18 cellular contexts compared by ENCODE assay signal in genomic region chr14:94213021-94213420, GRCh38. TPM values are rescaled to one million over a fixed set of nuclear protein-coding genes. Genes with fewer than 3 reads are reported as not detected.
DNase-seq lines count a peak whose midpoint lies in the region; ATAC-seq and TF ChIP-seq lines count a peak whose summit lies in the region.
"Had no signal": no experiment of that assay in that cellular context is flagged by ENCODE, and none has a peak within 500 bp of the region (broad histone marks: within the 10 kb centered on the region; RNA-seq: fewer than 3 reads in every experiment).

No MANE protein-coding gene starts in this region.

- intact Hi-C loops in IMR-90 (cut with micrococcal nuclease) = no loop called here

- H3K4ac ChIP-seq in IMR-90 (ENCODE audit: low read depth, low read length) = no peak overlapping the region

- H3K4me3 ChIP-seq in IMR-90 (ENCODE audit: insufficient read depth, low read depth, low read length) (no peak overlapping the region), adipocyte (ENCODE audit: low read length) (no peak overlapping the region)
- H3K4me3 ChIP-seq: GM12878, heart left ventricle had no signal

- no peak overlapping the region for H3K4me2 ChIP-seq in IMR-90 (ENCODE audit: low read depth, low read length)

- H3K56ac ChIP-seq in IMR-90 (ENCODE audit: extremely low read depth, insufficient read depth, low read length) = no peak overlapping the region

- no peaks in the 10 kb centered on the region for H4K20me1 ChIP-seq in IMR-90 (ENCODE audit: insufficient read depth, low read length)

- peaks cover 0 to 2% (median 0%) of the 10 kb centered on the region in 3 donors for H3K4me1 Mint-ChIP-seq in T-cell

- H3K18ac ChIP-seq in IMR-90 (ENCODE audit: low read depth, low read length) = no peak overlapping the region

- dilution Hi-C loops in IMR-90 (cut with HindIII; ENCODE audit: low sequenced_read_pairs, unreplicated experiment) = no loop called here

- no peaks in the 10 kb centered on the region for H3K4me1 ChIP-seq in IMR-90 (ENCODE audit: control insufficient read depth, insufficient read depth, low read length)
- H3K4me1 ChIP-seq in adipocyte (ENCODE audit: control insufficient read depth, insufficient read depth, low read length) = no peaks in the 10 kb centered on the region
- H3K4me1 ChIP-seq in foreskin keratinocyte = peaks cover 7% of the 10 kb centered on the region
- H3K4me1 ChIP-seq: BE2C, heart left ventricle had no signal

- no peak overlapping the region for H2BK5ac ChIP-seq in IMR-90 (ENCODE audit: low read depth, low read length, poor library complexity, severe bottlenecking)

- H4K91ac ChIP-seq in IMR-90 (ENCODE audit: insufficient read depth, low read depth, low read length) = no peak overlapping the region

- ATAC-seq in IMR-90 (ENCODE audit: low read depth) (peak; percentile 60), foreskin keratinocyte (peak; percentile 100), T-cell (replicated peaks in 1 of 4) (no peak), GM19023 (IDR thresholded peaks at IDR 0.05; ENCODE audit: unreplicated experiment) (no peak)
- ATAC-seq: GM12878, heart left ventricle, left lobe of liver had no signal

- DNase-seq in AG08396 (ENCODE audit: low spot score) = peak; percentile 34
- peak; percentile 34 for DNase-seq in IMR-90
- DNase-seq in adipocyte (ENCODE audit: low read depth) = peak; percentile 14
- DNase-seq in foreskin keratinocyte = peak; percentile 81 to 89
- DNase-seq in SIG-M5 (lab: John Stamatoyannopoulos, UW) = no peak
- DNase-seq in T-cell = no peak
- DNase-seq in islet precursor cell = no peak
- DNase-seq: activated CD4-positive, alpha-beta T cell treated with anti-CD3 and anti-CD28 coated beads for 48 hours; activated T-cell treated with anti-CD3 and anti-CD28 coated beads, Interleukin-2, amount 50 U/mL, for 72 hours; anterior cingulate cortex; BE2C; heart left ventricle; NCI-H345; OCI-M1; T-helper 1 cell had no signal

- H3K9me3 ChIP-seq in IMR-90 (ENCODE audit: control insufficient read depth, insufficient read depth, low read length) (peaks cover 3% of the 10 kb centered on the region; the same call in 1 of the 2 replicates), adipocyte (ENCODE audit: control insufficient read depth, low read length) (peaks cover 5% of the 10 kb centered on the region)
- H3K9me3 ChIP-seq: BE2C had no signal

- no peak for TF ChIP-seq POLR2A in IMR-90 (IDR thresholded peaks at IDR 0.05; ENCODE audit: low read depth, low read length)

- H3K27me3 Mint-ChIP-seq in T-cell = peaks cover 25 to 31% of the 10 kb centered on the region in 2 donors

- H3K9ac ChIP-seq in IMR-90 (ENCODE audit: low read depth, low read length) (no peak overlapping the region), adipocyte (ENCODE audit: low read length) (no peak overlapping the region)

- H3K14ac ChIP-seq in IMR-90 (replicated peaks; ENCODE audit: low read depth, low read length) = no peak overlapping the region

- no peak overlapping the region for H2BK15ac ChIP-seq in IMR-90 (ENCODE audit: low read depth, low read length)

- H3K27ac Mint-ChIP-seq in T-cell = no peak overlapping the region
- H3K27ac Mint-ChIP-seq: activated T-cell treated with anti-CD3 and anti-CD28 coated beads, Interleukin-2, amount 50 U/mL, for 72 hours had no signal

- no peaks in the 10 kb centered on the region for H3K9me1 ChIP-seq in IMR-90 (ENCODE audit: insufficient read depth, low read length)

- H2AFZ ChIP-seq in IMR-90 (replicated peaks; ENCODE audit: low read length, poor library complexity) = no peak overlapping the region

- CTCF ChIA-PET in IMR-90 (lab: Yijun Ruan, JAX) (no interaction called here), T-cell (lab: Charles Lee) (no interaction called here)

- POLR2A ChIA-PET in IMR-90 (lab: Charles Lee; ENCODE audit: unreplicated experiment) = no interaction called here
- POLR2A ChIA-PET in T-cell (lab: Charles Lee) = no interaction called here

- no peak overlapping the region for H3K23ac ChIP-seq in IMR-90 (ENCODE audit: low read depth, low read length)

- no peak overlapping the region for H4K5ac ChIP-seq in IMR-90 (ENCODE audit: low read depth, low read length)

- peaks cover 6 to 12% (median 9%) of the 10 kb centered on the region in 3 donors for H3K9me3 Mint-ChIP-seq in T-cell

- no CpG with 5 or more reads among the region's 1 CpG for WGBS in IMR-90 (ENCODE audit: extremely low coverage in 2 of 2, insufficient read length in 1 of 2), 2 experiments

- TF ChIP-seq RAD21 in IMR-90 (IDR thresholded peaks at IDR 0.05; ENCODE audit: low read length) = no peak

- TF ChIP-seq CTCF in IMR-90 (conservative IDR thresholded peaks at IDR 0.05; ENCODE audit: low read depth, low read length) (no peak), foreskin keratinocyte (conservative IDR thresholded peaks at IDR 0.05) (no peak)

- H3K36me3 Mint-ChIP-seq in T-cell = peaks cover 9% of the 10 kb centered on the region

- no peaks in the 10 kb centered on the region for H3K27me3 ChIP-seq in IMR-90 (ENCODE audit: control insufficient read depth, insufficient read depth, low read length)
- H3K27me3 ChIP-seq in adipocyte (replicated peaks; ENCODE audit: control insufficient read depth, insufficient read depth, low read length) = no peaks in the 10 kb centered on the region
- no peaks in the 10 kb centered on the region for H3K27me3 ChIP-seq in foreskin keratinocyte

- H2AK9ac ChIP-seq in IMR-90 (replicated peaks; ENCODE audit: low read depth, low read length, poor library complexity) = no peak overlapping the region

- H3K79me1 ChIP-seq in IMR-90 (ENCODE audit: low read depth in 1 of 2, low read length in 2 of 2) = no peaks in the 10 kb centered on the region

- H2BK20ac ChIP-seq in IMR-90 (ENCODE audit: low read depth, low read length) = no peak overlapping the region

- BruUV-seq in IMR-90 (replicated peaks; lab: Mats Ljungman, UMichigan) = no TSS peak

- in situ Hi-C loops in IMR-90 (cut with MboI; ENCODE audit: low sequenced_read_pairs) = no loop called here

- H3K27ac ChIP-seq in IMR-90 (ENCODE audit: insufficient read depth, low read length) (no peak overlapping the region), foreskin keratinocyte (no peak overlapping the region)
- H3K27ac ChIP-seq: heart left ventricle had no signal

- no peak overlapping the region for H2BK120ac ChIP-seq in IMR-90 (ENCODE audit: low read depth, low read length)

- no peak overlapping the region for H3K4me3 Mint-ChIP-seq in T-cell
- H3K4me3 Mint-ChIP-seq: activated T-cell treated with anti-CD3 and anti-CD28 coated beads, Interleukin-2, amount 50 U/mL, for 72 hours had no signal

- H2AK5ac ChIP-seq in IMR-90 (ENCODE audit: low read depth, low read length) = no peak overlapping the region

- no peak overlapping the region for H4K8ac ChIP-seq in IMR-90 (ENCODE audit: low read depth in 2 of 2, low read length in 2 of 2)

- H3K36me3 ChIP-seq in IMR-90 (ENCODE audit: control insufficient read depth, insufficient read depth, low read length) (no peaks in the 10 kb centered on the region), adipocyte (ENCODE audit: control insufficient read depth, insufficient read depth, low read length, severe bottlenecking) (no peaks in the 10 kb centered on the region)
- H3K36me3 ChIP-seq: BE2C, heart left ventricle had no signal

TF ChIP-seq in IMR-90, 13 proteins besides CTCF, POLR2A, EP300 and RAD21:
- no peak for TF ChIP-seq BHLHE40 (IDR thresholded peaks at IDR 0.05; ENCODE audit: low read depth, low read length)
TF ChIP-seq in IMR-90: peak in this region for 0.

RNA-seq across cellular contexts. Expression of gene PPP4R4, which starts 38.9 kb away (rescaled TPM):
- 0.36 and 0.56 TPM in 2 replicates for total RNA-seq in IMR-90 (2012; rRNA removed)
- polyA plus RNA-seq in IMR-90 (2012; rRNA removed) = 0.13 and 0.17 TPM in 2 replicates
- polyA plus RNA-seq in IMR-90 (2012; cell fraction: cytosol; rRNA removed) = 0.01 and 0.12 TPM in 2 replicates
- 0.33 TPM in 1 of 2 replicates, not detected in the other for polyA plus RNA-seq in IMR-90 (2012; cell fraction: nucleus; rRNA removed; ENCODE audit: low replicate concordance)
- total RNA-seq in foreskin keratinocyte = 4.4 and 6.7 TPM in 2 replicates
- 1.4 and 1.9 TPM in 2 replicates for polyA plus RNA-seq in foreskin keratinocyte
- 1 to 10 TPM in 3 of 5 donors, under 1 TPM in 2; 0.41 to 2.5 (median 1.3) TPM for total RNA-seq in T-cell

Comparison
In these comparisons a context has a peak if more than half of its experiments do, and no peak if none do; other contexts are left out.
1. DNase-seq: peak in AG08396 (single experiment), IMR-90 (single experiment), adipocyte (single experiment) and foreskin keratinocyte (2 of 2); none in SIG-M5 (single experiment), T-cell (0 of 34) and islet precursor cell (single experiment).
2. ATAC-seq: peak in IMR-90 (single experiment) and foreskin keratinocyte (single experiment); none in T-cell (0 of 4) and GM19023 (single experiment).